10 cellular contexts compared by ENCODE assay signal in genomic region chr14:96146131-96146771, GRCh38. TPM values are rescaled to one million over a fixed set of nuclear protein-coding genes. Genes with fewer than 3 reads are reported as not detected.
DNase-seq lines count a peak whose midpoint lies in the region; ATAC-seq and TF ChIP-seq lines count a peak whose summit lies in the region.
"Had no signal": no experiment of that assay in that cellular context is flagged by ENCODE, and none has a peak within 500 bp of the region (broad histone marks: within the 10 kb centered on the region; RNA-seq: fewer than 3 reads in every experiment).

No MANE protein-coding gene starts in this region.

- H3K27ac ChIP-seq in brain microvascular endothelial cell, result peak overlapping the region; percentile 92
- peak overlapping the region in 11 of 21 experiments; percentile 0 to 89 (median 58) for H3K27ac ChIP-seq in skin epidermis
- no peak overlapping the region for H3K27ac ChIP-seq in WERI-Rb-1
- H3K27ac ChIP-seq: ovary had no signal

- DNase-seq in H4 (ENCODE audit: low spot score) (peak; percentile 75), brain microvascular endothelial cell (peak; percentile 49), hepatic stellate cell (ENCODE audit: low spot score) (peak; percentile 67), AML-193 (lab: John Stamatoyannopoulos, UW) (no peak), SKM-1 treated with dmso at 0.1 percent for 144 hours (lab: John Stamatoyannopoulos, UW; ENCODE audit: unreplicated experiment) (no peak), WERI-Rb-1 (no peak)
- DNase-seq: cortex of kidney, ovary had no signal

- no peaks in the 10 kb centered on the region for H3K27me3 ChIP-seq in brain microvascular endothelial cell (replicated peaks)
- H3K27me3 ChIP-seq in WERI-Rb-1 (ENCODE audit: insufficient read depth, low read depth, severe bottlenecking), result no peaks in the 10 kb centered on the region
- H3K27me3 ChIP-seq: ovary had no signal

- H3K9me3 ChIP-seq in WERI-Rb-1 (ENCODE audit: severe bottlenecking), result peaks cover 13% of the 10 kb centered on the region
- H3K9me3 ChIP-seq: ovary had no signal

- in situ Hi-C loops in brain microvascular endothelial cell (cut with HindIII; ENCODE audit: low pct_ligation_motif_present, low sequenced_read_pairs), result no loop called here

- H3K4me3 ChIP-seq in brain microvascular endothelial cell (ENCODE audit: low read depth, low read length), result no peak overlapping the region
- no peak overlapping the region for H3K4me3 ChIP-seq in skin epidermis
- H3K4me3 ChIP-seq in WERI-Rb-1 (ENCODE audit: low read depth, low read length), result no peak overlapping the region
- H3K4me3 ChIP-seq: ovary had no signal

- no peaks in the 10 kb centered on the region for H3K36me3 ChIP-seq in brain microvascular endothelial cell (replicated peaks)
- H3K36me3 ChIP-seq in WERI-Rb-1, result no peaks in the 10 kb centered on the region
- H3K36me3 ChIP-seq: ovary had no signal

- TF ChIP-seq CTCF in brain microvascular endothelial cell (IDR thresholded peaks at IDR 0.05; ENCODE audit: low read depth, low read length, missing control alignments) (no peak), WERI-Rb-1 (IDR thresholded peaks at IDR 0.05; ENCODE audit: low read depth, low read length) (no peak)

- ATAC-seq in GM21360 (IDR thresholded peaks at IDR 0.05; ENCODE audit: unreplicated experiment), result no peak

RNA-seq across cellular contexts. Expression of gene BDKRB2, which starts 58.4 kb away (rescaled TPM):
- 4.5 and 5.4 TPM in 2 replicates for total RNA-seq in H4 (2014; rRNA removed; shearing (Covaris generic))

Comparison
In these comparisons a context has a peak if more than half of its experiments do, and no peak if none do; other contexts are left out.
1. DNase-seq: peak in H4 (single experiment), brain microvascular endothelial cell (single experiment) and hepatic stellate cell (single experiment); none in AML-193 (0 of 2), SKM-1 treated with dmso at 0.1 percent for 144 hours (single experiment) and WERI-Rb-1 (single experiment).